8 cellular contexts compared by ENCODE assay signal in genomic region chr7:116582806-116583444, GRCh38. TPM values are rescaled to one million over a fixed set of nuclear protein-coding genes. Genes with fewer than 3 reads are reported as not detected.
DNase-seq lines count a peak whose midpoint lies in the region; ATAC-seq and TF ChIP-seq lines count a peak whose summit lies in the region.

No MANE protein-coding gene starts in this region.

- H3K4me1 ChIP-seq in gastrocnemius medialis (peaks cover under 1 to 6% of the 10 kb centered on the region in 2 donors), hepatocyte (ENCODE audit: insufficient read depth) (no peaks in the 10 kb centered on the region)

- WGBS in hepatocyte (ENCODE audit: low lambda C conversion rate, missing lambda C conversion rate) = 77% methylated on average over 5 of the region's 5 CpGs

- TF ChIP-seq POLR2A in gastrocnemius medialis (IDR thresholded peaks at IDR 0.05) = no peak

- in situ Hi-C loops in gastrocnemius medialis (cut with MboI; ENCODE audit: low sequenced_read_pairs in 4 of 4) = loop anchor here in 3 of 4 donors (5.0 to 25.0 kb wide), 4 partner anchors 48 to 321 kb away; partner anchors contain the start of gene CAV1 (in 1 of the 3)

- DNase-seq in choroid plexus epithelial cell (ENCODE audit: low read depth) (peak; percentile 79), gastrocnemius medialis (peak; percentile 14 to 25), SHP77 (lab: John Stamatoyannopoulos, UW) (no peak), type B pancreatic cell (ENCODE audit: extremely low spot score, unreplicated experiment) (no peak), hepatocyte (ENCODE audit: low spot score) (no peak), GM10248 (ENCODE audit: extremely low spot score) (no peak)

- no peak overlapping the region for H3K27ac Mint-ChIP-seq in type B pancreatic cell

- POLR2A ChIA-PET in GM10248 (lab: Yijun Ruan, JAX) = no interaction called here

- intact Hi-C loops in gastrocnemius medialis (cut with DNase I; ENCODE audit: low total_unique reads) = loop anchor here (2.0 to 10.0 kb wide), 2 partner anchors 56 to 408 kb away; no protein-coding TSS in a partner anchor

- no peak overlapping the region for H3K4me3 Mint-ChIP-seq in type B pancreatic cell

- H3K79me2 ChIP-seq in hepatocyte = no peaks in the 10 kb centered on the region

- H3K4me3 ChIP-seq in choroid plexus epithelial cell (ENCODE audit: low read depth, low read length) (no peak overlapping the region), gastrocnemius medialis (no peak overlapping the region), hepatocyte (no peak overlapping the region)

- H3K4me2 ChIP-seq in hepatocyte = no peak overlapping the region

- H3K36me3 ChIP-seq in gastrocnemius medialis (no peaks in the 10 kb centered on the region), hepatocyte (replicated peaks; ENCODE audit: insufficient read depth, low read depth) (no peaks in the 10 kb centered on the region)

- no peaks in the 10 kb centered on the region for H3K36me3 Mint-ChIP-seq in type B pancreatic cell

- H3K9me3 Mint-ChIP-seq in type B pancreatic cell = no peaks in the 10 kb centered on the region

- H3K27me3 Mint-ChIP-seq in type B pancreatic cell = no peaks in the 10 kb centered on the region

- no peaks in the 10 kb centered on the region for H3K27me3 ChIP-seq in gastrocnemius medialis
- H3K27me3 ChIP-seq in hepatocyte = no peaks in the 10 kb centered on the region

- TF ChIP-seq CTCF in choroid plexus epithelial cell (conservative IDR thresholded peaks at IDR 0.05; ENCODE audit: low read depth, low read length) (no peak), gastrocnemius medialis (IDR thresholded peaks at IDR 0.05 in 4 of 5, conservative IDR thresholded peaks at IDR 0.05 in 1 of 5) (no peak), type B pancreatic cell (conservative IDR thresholded peaks at IDR 0.05) (no peak), hepatocyte (IDR thresholded peaks at IDR 0.05; ENCODE audit: poor library complexity) (no peak), GM10248 (IDR thresholded peaks at IDR 0.05; ENCODE audit: control extremely low read depth, extremely low read depth, low read depth, missing control alignments) (no peak)

- ATAC-seq in GM18870 (IDR thresholded peaks at IDR 0.05; ENCODE audit: unreplicated experiment) = peak; percentile 51
- peak; percentile 39 for ATAC-seq in HG03159 (IDR thresholded peaks at IDR 0.05; ENCODE audit: unreplicated experiment)
- ATAC-seq in gastrocnemius medialis = peak; percentile 64 to 74

- no peaks in the 10 kb centered on the region for H3K9me2 ChIP-seq in hepatocyte (replicated peaks; ENCODE audit: insufficient read depth)

- no peaks in the 10 kb centered on the region for H3K9me3 ChIP-seq in gastrocnemius medialis
- H3K9me3 ChIP-seq in hepatocyte (ENCODE audit: low read depth) = no peaks in the 10 kb centered on the region

- H3K27ac ChIP-seq in gastrocnemius medialis = peak overlapping the region; percentile 27 to 73 (median 52)
- no peak overlapping the region for H3K27ac ChIP-seq in hepatocyte

- H3K4me1 Mint-ChIP-seq in type B pancreatic cell (ENCODE audit: unreplicated experiment) = peaks cover 4% of the 10 kb centered on the region

- H4K20me1 ChIP-seq in hepatocyte (ENCODE audit: insufficient read depth, poor library complexity, severe bottlenecking) = no peaks in the 10 kb centered on the region

- CTCF ChIA-PET in GM10248 (lab: Yijun Ruan, JAX) = interaction anchor here (1.2 to 2.9 kb wide), 9 partner anchors 9 to 438 kb away, joined by 3 to 26 read pairs (median 5); no protein-coding TSS in a partner anchor

- H2AFZ ChIP-seq in hepatocyte = no peak overlapping the region

RNA-seq across cellular contexts. Expression of gene CAV1, which starts 58.1 kb away (rescaled TPM):
- total RNA-seq in gastrocnemius medialis (10 to 100 TPM; 64.7 to 87.8 (median 71.2) TPM), type B pancreatic cell (ENCODE audit: low replicate concordance) (14.4 and 56.1 TPM in 2 replicates), hepatocyte (36.0 and 47.8 TPM in 2 replicates)
- 43.3 and 60.2 TPM in 2 replicates for polyA plus RNA-seq in hepatocyte

Comparison
In these comparisons a context has a peak if more than half of its experiments do, and no peak if none do; other contexts are left out.
1. DNase-seq: peak in choroid plexus epithelial cell (single experiment) and gastrocnemius medialis (2 of 2); none in SHP77 (0 of 2), type B pancreatic cell (single experiment), hepatocyte (single experiment) and GM10248 (single experiment).
2. Peak in every context shown above with its lines, with median percentiles within 50 percentile points of each other: ATAC-seq.